Comparison of ENCODE assay signal across 8 cellular contexts in the genomic region with DNA sequence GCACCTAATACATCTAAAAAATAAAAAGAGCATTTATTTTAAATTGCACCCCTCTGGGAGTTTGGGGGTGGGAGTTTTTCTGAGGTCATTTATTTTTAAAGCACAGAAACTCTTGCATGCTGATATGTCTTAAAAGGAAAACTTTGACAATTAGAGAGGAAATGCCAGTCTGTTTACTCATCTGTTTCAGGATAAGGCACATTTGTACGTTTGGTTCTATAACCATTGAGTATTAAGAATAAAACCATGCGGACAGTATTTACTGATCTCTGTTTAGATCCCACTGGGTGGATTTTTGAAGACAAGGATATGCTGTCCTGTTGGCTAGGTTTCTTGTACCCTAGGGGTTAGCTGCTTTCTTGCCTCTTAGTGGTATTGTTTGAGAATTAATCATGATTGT.
DNase-seq lines count a peak whose midpoint lies in the region; ATAC-seq and TF ChIP-seq lines count a peak whose summit lies in the region.

No MANE protein-coding gene starts in this region.

- 0% methylated on average over 2 of the region's 2 CpGs for WGBS in mesenchymal stem cell

- no peak overlapping the region for H2BK5ac ChIP-seq in mesenchymal stem cell (ENCODE audit: low read depth, low read length, poor library complexity, severe bottlenecking)

- H2BK15ac ChIP-seq in mesenchymal stem cell (ENCODE audit: low read depth, poor library complexity, severe bottlenecking) = no peak overlapping the region

- H3K4me1 ChIP-seq in breast epithelium (peaks cover 25 to 55% of the 10 kb centered on the region in 2 donors), mesenchymal stem cell (ENCODE audit: control insufficient read depth, insufficient read depth, low read depth, low read length) (peaks cover 22% of the 10 kb centered on the region)

- H3K9me3 ChIP-seq in breast epithelium = peaks cover 0 to 2% of the 10 kb centered on the region in 2 donors
- peaks cover 7% of the 10 kb centered on the region for H3K9me3 ChIP-seq in mesenchymal stem cell (ENCODE audit: control insufficient read depth, low read length)

- H3K4me2 ChIP-seq in mesenchymal stem cell (ENCODE audit: low read length, poor library complexity, severe bottlenecking) = no peak overlapping the region

- DNase-seq in stimulated activated naive CD8-positive, alpha-beta T cell treated with anti-CD3 and anti-CD28 coated beads, Interleukin-15, amount 100 ng/mL, for 72 hours = no peak
- no peak for DNase-seq in stimulated activated naive CD8-positive, alpha-beta T cell treated with anti-CD3 and anti-CD28 coated beads, Interleukin-15, Interleukin-2, amounts not matched to agents 100 U/mL and 50 U/mL, for 24 hours
- DNase-seq in breast epithelium (ENCODE audit: low spot score in 2 of 2) = no peak
- peak; percentile 84 for DNase-seq in mesenchymal stem cell
- no peak for DNase-seq in retina
- DNase-seq in stimulated activated CD4-positive, alpha-beta T cell treated with anti-CD3 and anti-CD28 coated beads, Interleukin-4, amount 100 ng/mL, for 4 hours = no peak
- no peak for DNase-seq in SHP77 (lab: John Stamatoyannopoulos, UW)
- DNase-seq in NCI-H446 (lab: John Stamatoyannopoulos, UW) = no peak

- TF ChIP-seq POLR2A in breast epithelium (IDR thresholded peaks at IDR 0.05) = no peak

- no peak overlapping the region for H3K4ac ChIP-seq in mesenchymal stem cell (ENCODE audit: low read depth in 1 of 2, low read length in 2 of 2)

- H2AFZ ChIP-seq in mesenchymal stem cell (ENCODE audit: low read depth, low read length) = no peak overlapping the region

- H2BK120ac ChIP-seq in mesenchymal stem cell (ENCODE audit: low read depth, low read length) = no peak overlapping the region

- no peaks in the 10 kb centered on the region for H3K27me3 Mint-ChIP-seq in stimulated activated naive CD8-positive, alpha-beta T cell treated with anti-CD3 and anti-CD28 coated beads, Interleukin-15, amount 100 ng/mL, for 72 hours

- no peak overlapping the region for H4K91ac ChIP-seq in mesenchymal stem cell (ENCODE audit: low read length)

- intact Hi-C loops in breast epithelium (cut with DNase I; ENCODE audit: low total_unique reads) = no loop called here

- no peak for ATAC-seq in stimulated activated naive CD8-positive, alpha-beta T cell treated with anti-CD3 and anti-CD28 coated beads, Interleukin-15, amount 100 ng/mL, for 72 hours
- ATAC-seq in stimulated activated naive CD8-positive, alpha-beta T cell treated with anti-CD3 and anti-CD28 coated beads, Interleukin-15, Interleukin-2, amounts not matched to agents 100 U/mL and 50 U/mL, for 24 hours = no peak

- H3K27me3 ChIP-seq in breast epithelium (no peaks in the 10 kb centered on the region), mesenchymal stem cell (ENCODE audit: control insufficient read depth in 1 of 2, insufficient read depth in 1 of 2, low read length in 2 of 2) (no peaks in the 10 kb centered on the region)

- H3K36me3 ChIP-seq in breast epithelium (no peaks in the 10 kb centered on the region), mesenchymal stem cell (ENCODE audit: control insufficient read depth in 1 of 2, insufficient read depth in 2 of 2, low read depth in 1 of 2, low read length in 2 of 2) (peaks cover 0 to under 1% of the 10 kb centered on the region in 2 experiments)

- no peak overlapping the region for H4K8ac ChIP-seq in mesenchymal stem cell (ENCODE audit: low read length)

- H3K4me3 Mint-ChIP-seq in stimulated activated naive CD8-positive, alpha-beta T cell treated with anti-CD3 and anti-CD28 coated beads, Interleukin-15, amount 100 ng/mL, for 72 hours = peak overlapping the region; percentile 11 to 12

- peaks cover 7 to 10% of the 10 kb centered on the region in 2 donors for H3K9me3 Mint-ChIP-seq in stimulated activated naive CD8-positive, alpha-beta T cell treated with anti-CD3 and anti-CD28 coated beads, Interleukin-15, amount 100 ng/mL, for 72 hours

- H3K4me3 ChIP-seq in breast epithelium (no peak overlapping the region), mesenchymal stem cell (ENCODE audit: insufficient read depth in 1 of 2, low read depth in 1 of 2, low read length in 2 of 2) (peak overlapping the region in 1 of 2 experiments; percentile 19)

- H3K18ac ChIP-seq in mesenchymal stem cell (ENCODE audit: low read depth in 1 of 2, low read length in 2 of 2) = no peak overlapping the region

- no peak for TF ChIP-seq CTCF in breast epithelium (IDR thresholded peaks at IDR 0.05)

- H3K9ac ChIP-seq in mesenchymal stem cell (ENCODE audit: low read length) = peak overlapping the region; percentile 61

- H3K27ac Mint-ChIP-seq in stimulated activated naive CD8-positive, alpha-beta T cell treated with anti-CD3 and anti-CD28 coated beads, Interleukin-15, amount 100 ng/mL, for 72 hours = peak overlapping the region in 1 of 2 donors; percentile 77

- H2AK5ac ChIP-seq in mesenchymal stem cell (ENCODE audit: low read length, severe bottlenecking) = no peak overlapping the region

- peak overlapping the region; percentile 84 to 86 for H3K27ac ChIP-seq in breast epithelium
- peak overlapping the region; percentile 99 for H3K27ac ChIP-seq in mesenchymal stem cell (ENCODE audit: low read length, poor library complexity, severe bottlenecking)

- no peak overlapping the region for H3K14ac ChIP-seq in mesenchymal stem cell (ENCODE audit: low read length in 2 of 2)

- no peak overlapping the region for H3K23ac ChIP-seq in mesenchymal stem cell (ENCODE audit: low read length in 2 of 2)

- H2BK12ac ChIP-seq in mesenchymal stem cell (ENCODE audit: low read length in 2 of 2) = no peak overlapping the region

- peaks cover 19% of the 10 kb centered on the region for H3K79me1 ChIP-seq in mesenchymal stem cell (replicated peaks; ENCODE audit: low read length, poor library complexity, severe bottlenecking)

- H3K4me1 Mint-ChIP-seq in stimulated activated naive CD8-positive, alpha-beta T cell treated with anti-CD3 and anti-CD28 coated beads, Interleukin-15, amount 100 ng/mL, for 72 hours = peaks cover 74% of the 10 kb centered on the region
